ENCODE assay signal across 17 cellular contexts in the genomic region with DNA sequence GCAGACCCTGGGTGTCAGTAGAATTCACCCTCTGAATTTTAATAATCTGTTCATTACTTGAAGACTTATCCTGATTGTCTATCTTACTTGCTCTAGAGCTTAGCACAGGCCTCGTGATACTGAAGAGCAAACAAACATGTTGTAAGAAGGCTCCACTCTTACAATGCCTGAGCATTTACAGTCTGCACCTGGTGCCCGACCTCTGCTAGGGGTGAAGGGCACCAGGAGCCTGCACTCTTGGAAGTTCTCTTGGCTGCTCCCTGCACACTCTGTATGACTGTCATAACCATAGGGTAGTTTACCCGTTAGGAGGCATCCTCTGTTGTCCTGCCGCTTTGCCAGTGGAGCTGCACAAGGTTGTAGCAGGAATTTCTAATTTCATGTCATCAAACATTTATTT.
"Had no signal": no experiment of that assay in that cellular context is flagged by ENCODE, and none has a peak within 500 bp of the region (broad histone marks: within the 10 kb centered on the region; RNA-seq: fewer than 3 reads in every experiment).

No MANE protein-coding gene starts in this region.

- ATAC-seq: naive thymus-derived CD8-positive, alpha-beta T cell; stimulated activated naive CD8-positive, alpha-beta T cell treated with anti-CD3 and anti-CD28 coated beads, Interleukin-15, Interleukin-2, amounts not matched to agents 100 U/mL and 50 U/mL, for 24 hours had no signal

- H3K27ac ChIP-seq: coronary artery, dorsolateral prefrontal cortex, neutrophil, right atrium auricular region, suprapubic skin, thyroid gland, uterus had no signal

- H3K9me3 ChIP-seq: neutrophil, suprapubic skin, thyroid gland, uterus had no signal

- H3K4me3 ChIP-seq: coronary artery, dorsolateral prefrontal cortex, right atrium auricular region, smooth muscle cell, suprapubic skin, thyroid gland, uterus had no signal

- H3K27me3 ChIP-seq: neutrophil, right atrium auricular region, suprapubic skin, thyroid gland, uterus had no signal

- H3K9me3 Mint-ChIP-seq: naive thymus-derived CD8-positive, alpha-beta T cell; type B pancreatic cell had no signal

- FAIRE-seq: frontal cortex, keratinocyte had no signal

- DNase-seq: dorsolateral prefrontal cortex; effector CD8-positive, alpha-beta T cell; immature natural killer cell; naive thymus-derived CD8-positive, alpha-beta T cell; posterior cingulate gyrus; stimulated activated CD4-positive, alpha-beta T cell treated with anti-CD3 and anti-CD28 coated beads, Interleukin-2, amount 100 ng/mL, for 48 hours; stimulated activated naive CD8-positive, alpha-beta T cell treated with anti-CD3 and anti-CD28 coated beads, Interleukin-15, Interleukin-2, amounts not matched to agents 100 U/mL and 50 U/mL, for 24 hours; thyroid gland; uterus had no signal

- H3K36me3 Mint-ChIP-seq: immature natural killer cell; naive thymus-derived CD8-positive, alpha-beta T cell; type B pancreatic cell had no signal

- H3K36me3 ChIP-seq: neutrophil, right atrium auricular region, suprapubic skin, thyroid gland, uterus had no signal

- H3K4me3 Mint-ChIP-seq: immature natural killer cell; naive thymus-derived CD8-positive, alpha-beta T cell; type B pancreatic cell had no signal

- H3K27ac Mint-ChIP-seq: immature natural killer cell; naive thymus-derived CD8-positive, alpha-beta T cell; type B pancreatic cell had no signal

- H3K4me1 ChIP-seq: right atrium auricular region, suprapubic skin, thyroid gland, uterus had no signal

- H3K4me1 Mint-ChIP-seq: immature natural killer cell; naive thymus-derived CD8-positive, alpha-beta T cell had no signal
